In genomic region chr5:145980257-145980656, GRCh38 we compare ENCODE assay signal across 17 cellular contexts. TPM values are rescaled to one million over a fixed set of nuclear protein-coding genes. Genes with fewer than 3 reads are reported as not detected.
"Had no signal": no experiment of that assay in that cellular context is flagged by ENCODE, and none has a peak within 500 bp of the region (broad histone marks: within the 10 kb centered on the region; RNA-seq: fewer than 3 reads in every experiment).

No MANE protein-coding gene starts in this region.

- DNase-seq: activated CD4-positive, alpha-beta T cell treated with anti-CD3 and anti-CD28 coated beads, Interleukin-2, amount 50 U/mL, for 1 hour; activated naive CD4-positive, alpha-beta T cell; activated naive CD8-positive, alpha-beta T cell treated with anti-CD3 and anti-CD28 coated beads, Interleukin-2, amount 10 ng/mL, durations not matched to agents 7 days and 5 days; activated T-cell treated with anti-CD3 and anti-CD28 coated beads for 4 hours; effector CD4-positive, alpha-beta T cell; esophagus squamous epithelium; retina; stimulated activated CD4-positive, alpha-beta T cell treated with anti-CD3 and anti-CD28 coated beads, Interleukin-4, amount 100 ng/mL, for 24 hours; stimulated activated naive CD4-positive, alpha-beta T cell; T-helper 1 cell; T1000; upper lobe of right lung had no signal

- H3K27ac Mint-ChIP-seq: activated naive CD8-positive, alpha-beta T cell treated with anti-CD3 and anti-CD28 coated beads, Interleukin-2, amount 10 ng/mL, durations not matched to agents 7 days and 5 days had no signal

- H3K27me3 ChIP-seq: esophagus squamous epithelium, upper lobe of right lung had no signal

- H3K4me1 ChIP-seq: parathyroid adenoma had no signal

- H3K9ac ChIP-seq: parathyroid adenoma had no signal

- H3K79me2 ChIP-seq: parathyroid adenoma had no signal

- H3K36me3 Mint-ChIP-seq: activated naive CD8-positive, alpha-beta T cell treated with anti-CD3 and anti-CD28 coated beads, Interleukin-2, amount 10 ng/mL, durations not matched to agents 7 days and 5 days had no signal

- H2AFZ ChIP-seq: parathyroid adenoma had no signal

- H3K9me3 ChIP-seq: esophagus squamous epithelium, upper lobe of right lung had no signal

- FAIRE-seq: colon, endothelial cell of umbilical vein had no signal

- H3K4me1 Mint-ChIP-seq: activated naive CD8-positive, alpha-beta T cell treated with anti-CD3 and anti-CD28 coated beads, Interleukin-2, amount 10 ng/mL, durations not matched to agents 7 days and 5 days had no signal

- H3K27me3 Mint-ChIP-seq: activated naive CD8-positive, alpha-beta T cell treated with anti-CD3 and anti-CD28 coated beads, Interleukin-2, amount 10 ng/mL, durations not matched to agents 7 days and 5 days had no signal

- H3K9me3 Mint-ChIP-seq: activated naive CD8-positive, alpha-beta T cell treated with anti-CD3 and anti-CD28 coated beads, Interleukin-2, amount 10 ng/mL, durations not matched to agents 7 days and 5 days had no signal

- H3K4me3 Mint-ChIP-seq: activated naive CD8-positive, alpha-beta T cell treated with anti-CD3 and anti-CD28 coated beads, Interleukin-2, amount 10 ng/mL, durations not matched to agents 7 days and 5 days had no signal

- H3K4me3 ChIP-seq: esophagus squamous epithelium, upper lobe of right lung had no signal

- ATAC-seq: activated CD4-positive, CD25-positive, alpha-beta regulatory T cell treated with anti-CD3 and anti-CD28 coated beads, Interleukin-2, amount 50 U/mL, for 24 hours; upper lobe of right lung had no signal

- H3K36me3 ChIP-seq: upper lobe of right lung had no signal

- H3K27ac ChIP-seq: parathyroid adenoma, upper lobe of right lung had no signal

RNA-seq across cellular contexts. Expression of gene SH3RF2, which starts 43.9 kb away (rescaled TPM):
- total RNA-seq: activated CD8-positive, alpha-beta memory T cell treated with anti-CD3 and anti-CD28 coated beads for 36 hours; activated naive CD8-positive, alpha-beta T cell treated with anti-CD3 and anti-CD28 coated beads, Interleukin-2, amount 10 ng/mL, durations not matched to agents 7 days and 5 days had no signal
